In genomic region chr10:57579926-57580325, GRCh38 we compare ENCODE assay signal across 1 cellular context.
TF ChIP-seq lines count a peak whose summit lies in the region.

No MANE protein-coding gene starts in this region.

TF ChIP-seq in GM23338, 12 proteins besides CTCF, POLR2A, EP300 and RAD21 (continued from another document):
- TF ChIP-seq ZNF462 (CRISPR knock-in tag; IDR thresholded peaks at IDR 0.05) (no peak), EZH2 (IDR thresholded peaks at IDR 0.05; ENCODE audit: low read depth, unreplicated experiment) (no peak)
